Comparison of ENCODE assay signal across 12 cellular contexts in genomic region chrX:153002182-153002581, GRCh38. TPM values are rescaled to one million over a fixed set of nuclear protein-coding genes. Genes with fewer than 3 reads are reported as not detected.
DNase-seq lines count a peak whose midpoint lies in the region; ATAC-seq, FAIRE-seq and TF ChIP-seq lines count a peak whose summit lies in the region.
"Not testable (repeated sequence)": the region's sequence is repeated elsewhere in the genome, so short reads cannot be mapped to it uniquely, and the experiment has no call there.
"Had no signal": no experiment of that assay in that cellular context is flagged by ENCODE, and none has a peak within 500 bp of the region (broad histone marks: within the 10 kb centered on the region; RNA-seq: fewer than 3 reads in every experiment).

No MANE protein-coding gene starts in this region.

- not testable (repeated sequence) for H4K20me1 ChIP-seq in K562 (replicated peaks; ENCODE audit: control insufficient read depth, insufficient read depth, low read length)

- WGBS in A549 (ENCODE audit: missing lambda C conversion rate): 0% methylated on average over 2 of the region's 2 CpGs
- WGBS in K562 (ENCODE audit: insufficient coverage, low coverage, missing lambda C conversion rate): 0% methylated on average over 2 of the region's 2 CpGs

- H3K4me2 ChIP-seq in A549; K562 (ENCODE audit: insufficient read depth, low read length): not testable (repeated sequence)

- FAIRE-seq in A549 (lab: Jason Lieb, UNC): peak; percentile 70
- FAIRE-seq in K562 (lab: Jason Lieb, UNC): not testable (repeated sequence)

- intact Hi-C loops in K562 (cut with micrococcal nuclease): not testable (repeated sequence)

- TF ChIP-seq EP300 in A549 (IDR thresholded peaks at IDR 0.05); K562 (IDR thresholded peaks at IDR 0.05; ENCODE audit: low read length): not testable (repeated sequence)

- H3K27me3 ChIP-seq in K562 (ENCODE audit: control insufficient read depth in 2 of 2, insufficient read depth in 2 of 2, low read length in 2 of 2): not testable (repeated sequence)

- not testable (repeated sequence) for H3K4me3 ChIP-seq in A549, K562

- not testable (repeated sequence) for TF ChIP-seq RAD21 in A549 (conservative IDR thresholded peaks at IDR 0.05 in 1 of 2, IDR thresholded peaks at IDR 0.05 in 1 of 2); K562 (CRISPR knock-in tag; conservative IDR thresholded peaks at IDR 0.05 in 1 of 2, IDR thresholded peaks at IDR 0.05 in 1 of 2)

- H3K79me2 ChIP-seq in K562 (ENCODE audit: control insufficient read depth, insufficient read depth, low read length): not testable (repeated sequence)

- not testable (repeated sequence) for H3K27ac ChIP-seq in A549; K562 (ENCODE audit: extremely low read depth, low read depth, low read length)

- POLR2A ChIA-PET in A549 (lab: Yijun Ruan, JAX): not testable (repeated sequence)
- POLR2A ChIA-PET in K562 (lab: Yijun Ruan, JAX): interaction anchor here (0.9 kb wide), 1 partner anchor 26 kb away, joined by 3 read pairs; no protein-coding TSS in a partner anchor

- CTCF ChIA-PET in A549 (lab: Yijun Ruan, JAX): interaction anchor here (1.2 kb wide), 1 partner anchor 30 kb away, joined by 4 read pairs; no protein-coding TSS in a partner anchor
- CTCF ChIA-PET in K562 (lab: Yijun Ruan, JAX; ENCODE audit: low intra/inter-chr PET ratio): not testable (repeated sequence)

- H2AFZ ChIP-seq in K562 (ENCODE audit: low read depth, low read length): not testable (repeated sequence)

- not testable (repeated sequence) for H3K9me1 ChIP-seq in K562 (ENCODE audit: control insufficient read depth, insufficient read depth, low read length)

- not testable (repeated sequence) for TF ChIP-seq CTCF in A549 (IDR thresholded peaks at IDR 0.05); K562 (IDR thresholded peaks at IDR 0.05 in 2 of 3, conservative IDR thresholded peaks at IDR 0.05 in 1 of 3; ENCODE audit: insufficient read depth in 2 of 3, low read depth in 1 of 3, low read length in 3 of 3)

- TF ChIP-seq POLR2A in A549 (IDR thresholded peaks at IDR 0.05; ENCODE audit: low read length); K562 (conservative IDR thresholded peaks at IDR 0.05): not testable (repeated sequence)

- in situ Hi-C loops in K562 (cut with MboI): not testable (repeated sequence)

- DNase-seq in A549 (ENCODE audit: low read depth in 1 of 2, low spot score in 1 of 2); K562 (ENCODE audit: extremely low read depth in 1 of 4, low spot score in 3 of 4): not testable (repeated sequence)

- not testable (repeated sequence) for H3K36me3 ChIP-seq in K562 (ENCODE audit: control insufficient read depth, insufficient read depth, low read length)

- H3K9ac ChIP-seq in K562 (ENCODE audit: insufficient read depth in 1 of 2, low read depth in 2 of 2, low read length in 2 of 2): not testable (repeated sequence)

- not testable (repeated sequence) for H3K9me3 ChIP-seq in A549; K562 (replicated peaks; ENCODE audit: control insufficient read depth, insufficient read depth, low read depth, low read length)

- H3K4me1 ChIP-seq in A549; K562 (replicated peaks in 1 of 2; ENCODE audit: control insufficient read depth in 2 of 2, insufficient read depth in 2 of 2, low read length in 2 of 2): not testable (repeated sequence)

- ATAC-seq in A549, K562: not testable (repeated sequence)

- BruUV-seq in K562 (replicated peaks; lab: Mats Ljungman, UMichigan): not testable (repeated sequence)

TF ChIP-seq in K562, 482 proteins besides CTCF, POLR2A, EP300 and RAD21:
- peak; percentile 92 for TF ChIP-seq ZNF431 (CRISPR knock-in tag; IDR thresholded peaks at IDR 0.05)

RNA-seq across cellular contexts. Expression of gene PNMA5, which starts 8.3 kb away (rescaled TPM):
- polyA plus RNA-seq in A549 (2011; rRNA removed) (not detected in 2 replicates), A549 (2017; fragmentation: RNase III; extraction: RNeasy Plus Mini Kit Qiagen cat#74134 plus additional on column Dnase treatment) (not detected in 3 replicates), K562 (2011; rRNA removed) (0.03 TPM in 2 replicates), K562 (2014; fragmentation: Illumina TruSeq; extraction: Trizol) (0.04 TPM in 1 of 2 replicates, not detected in the other), K562 (2014; fragmentation: Nextera tagmentation; extraction: Ambion mirVana) (not detected), K562 (2014; rRNA removed) (0.07 TPM in 1 of 2 replicates, not detected in the other)
- not detected in 2 replicates for polyA plus RNA-seq in A549 (2012; cell fraction: cytosol; rRNA removed)
- polyA plus RNA-seq in A549 (2012; cell fraction: nucleus; rRNA removed): not detected in 2 replicates
- polyA minus RNA-seq in A549 (2011; rRNA and poly(A)+ RNA removed): not detected in 2 replicates
- total RNA-seq in K562 (2011; cell fraction: chromatin; rRNA removed; ENCODE audit: low replicate concordance): not detected in 2 replicates
- not detected in 2 replicates for total RNA-seq in K562 (2011; cell fraction: nucleolus; rRNA removed)
- total RNA-seq in K562 (2011; cell fraction: nucleoplasm; rRNA removed): not detected in 2 replicates
- total RNA-seq in K562 (2014; rRNA removed) (not detected in 2 replicates), K562 (2014; rRNA removed; fragmentation: Illumina TruSeq; extraction: Trizol) (0.07 TPM in 1 of 2 replicates, not detected in the other), K562 (2015; rRNA removed; fragmentation: Illumina TruSeq; extraction: Trizol) (0.07 TPM in 1 of 2 replicates, not detected in the other), K562 (2021) (0.20 TPM in 1 of 2 replicates, not detected in the other)
- polyA plus RNA-seq in K562 (2011; cell fraction: cytosol; rRNA removed): 0.03 and 0.09 TPM in 2 replicates
- polyA plus RNA-seq in K562 (2011; cell fraction: nucleus; rRNA removed): 0.06 and 0.07 TPM in 2 replicates
- polyA plus RNA-seq in K562 (2012): 0.12 and 0.15 TPM in 2 replicates
- polyA minus RNA-seq in K562 (2011; rRNA and poly(A)+ RNA removed): not detected in 2 replicates
- polyA minus RNA-seq in K562 (2011; cell fraction: cytosol; rRNA and poly(A)+ RNA removed): not detected in 2 replicates
- not detected in 2 replicates for polyA minus RNA-seq in K562 (2011; cell fraction: nucleus; rRNA and poly(A)+ RNA removed)
- total RNA-seq: A172; A673; Caco-2; Calu3; CD8-positive, alpha-beta memory T cell; CD8-positive, alpha-beta T cell; Daoy had no signal
- polyA plus RNA-seq: AG04450; BJ; CD8-positive, alpha-beta memory T cell had no signal

RNA-seq across cellular contexts. Expression of gene PNMA3, which starts 54.1 kb away (rescaled TPM):
- polyA plus RNA-seq in A549 (2011; rRNA removed) (0.08 and 0.11 TPM in 2 replicates), A549 (2017; fragmentation: RNase III; extraction: RNeasy Plus Mini Kit Qiagen cat#74134 plus additional on column Dnase treatment) (0.10 to 0.26 TPM (median 0.16 TPM) in 3 replicates), K562 (2011; rRNA removed) (0.39 and 0.45 TPM in 2 replicates), K562 (2014; fragmentation: Illumina TruSeq; extraction: Trizol) (0.92 and 1.2 TPM in 2 replicates), K562 (2014; fragmentation: Nextera tagmentation; extraction: Ambion mirVana) (under 1 TPM in 1 of 2 experiments, not detected in 1; 0.01 TPM), K562 (2014; rRNA removed) (0.63 and 1.5 TPM in 2 replicates)
- polyA plus RNA-seq in A549 (2012; cell fraction: cytosol; rRNA removed): 0.13 and 0.16 TPM in 2 replicates
- 0.62 and 0.77 TPM in 2 replicates for polyA plus RNA-seq in A549 (2012; cell fraction: nucleus; rRNA removed)
- 0.12 TPM in 1 of 2 replicates, not detected in the other for polyA minus RNA-seq in A549 (2011; rRNA and poly(A)+ RNA removed)
- total RNA-seq in K562 (2011; cell fraction: chromatin; rRNA removed; ENCODE audit: low replicate concordance): 0.76 and 0.88 TPM in 2 replicates
- 0.26 and 0.50 TPM in 2 replicates for total RNA-seq in K562 (2011; cell fraction: nucleolus; rRNA removed)
- total RNA-seq in K562 (2011; cell fraction: nucleoplasm; rRNA removed): 0.51 and 0.53 TPM in 2 replicates
- total RNA-seq in K562 (2014; rRNA removed) (1.2 and 1.3 TPM in 2 replicates), K562 (2014; rRNA removed; fragmentation: Illumina TruSeq; extraction: Trizol) (0.64 and 0.65 TPM in 2 replicates), K562 (2015; rRNA removed; fragmentation: Illumina TruSeq; extraction: Trizol) (0.98 and 1.0 TPM in 2 replicates), K562 (2021) (1.2 and 1.3 TPM in 2 replicates)
- 0.35 and 0.43 TPM in 2 replicates for polyA plus RNA-seq in K562 (2011; cell fraction: cytosol; rRNA removed)
- 1.1 and 1.7 TPM in 2 replicates for polyA plus RNA-seq in K562 (2011; cell fraction: nucleus; rRNA removed)
- polyA plus RNA-seq in K562 (2012): 1.0 and 4.7 TPM in 2 replicates
- 0.25 and 0.30 TPM in 2 replicates for polyA minus RNA-seq in K562 (2011; rRNA and poly(A)+ RNA removed)
- polyA minus RNA-seq in K562 (2011; cell fraction: cytosol; rRNA and poly(A)+ RNA removed): not detected in 2 replicates
- polyA minus RNA-seq in K562 (2011; cell fraction: nucleus; rRNA and poly(A)+ RNA removed): 0.11 and 0.13 TPM in 2 replicates
- total RNA-seq: A172, Caco-2, Calu3 had no signal
- polyA plus RNA-seq: CD14-positive monocyte had no signal
